In genomic region chr3:14592390-14592789, GRCh38 we compare ENCODE assay signal across 34 cellular contexts. TPM values are rescaled to one million over a fixed set of nuclear protein-coding genes. Genes with fewer than 3 reads are reported as not detected.
"Had no signal": no experiment of that assay in that cellular context is flagged by ENCODE, and none has a peak within 500 bp of the region (broad histone marks: within the 10 kb centered on the region; RNA-seq: fewer than 3 reads in every experiment).

No MANE protein-coding gene starts in this region.

- H3K36me3 Mint-ChIP-seq: activated CD8-positive, alpha-beta memory T cell treated with anti-CD3 and anti-CD28 coated beads, Interleukin-2, amount 10 ng/mL, durations not matched to agents 7 days and 5 days; activated naive CD4-positive, alpha-beta T cell treated with anti-CD3 and anti-CD28 coated beads, Interleukin-2, amount 10 ng/mL, durations not matched to agents 7 days and 5 days; activated naive CD4-positive, alpha-beta T cell treated with anti-CD3 and anti-CD28 coated beads, Interleukin-2, amount 50 U/mL, for 24 hours; activated naive CD8-positive, alpha-beta T cell; brain; WTC11 had no signal

- H3K4me3 Mint-ChIP-seq: activated CD4-positive, alpha-beta memory T cell treated with anti-CD3 and anti-CD28 coated beads, Interleukin-2, amount 10 ng/mL, durations not matched to agents 7 days and 5 days; activated CD4-positive, alpha-beta T cell treated with anti-CD3 and anti-CD28 coated beads for 36 hours; activated CD4-positive, alpha-beta T cell treated with anti-CD3 and anti-CD28 coated beads, Interleukin-2, amount 10 ng/mL, durations not matched to agents 7 days and 5 days; activated CD8-positive, alpha-beta memory T cell treated with anti-CD3 and anti-CD28 coated beads, Interleukin-2, amount 10 ng/mL, durations not matched to agents 7 days and 5 days; activated CD8-positive, alpha-beta T cell treated with anti-CD3 and anti-CD28 coated beads, Interleukin-2, amount 10 ng/mL, durations not matched to agents 7 days and 5 days; activated naive CD4-positive, alpha-beta T cell treated with anti-CD3 and anti-CD28 coated beads, Interleukin-2, amount 10 ng/mL, durations not matched to agents 7 days and 5 days; activated naive CD4-positive, alpha-beta T cell treated with anti-CD3 and anti-CD28 coated beads, Interleukin-2, amount 50 U/mL, for 24 hours; activated naive CD8-positive, alpha-beta T cell; activated T-cell treated with anti-CD3 and anti-CD28 coated beads, Interleukin-2, amount 50 U/mL, for 24 hours; brain; central memory CD8-positive, alpha-beta T cell; T-helper 1 cell treated with Interleukin-12 subunit alpha and Interleukin-12 subunit beta and Interleukin-4 antibody, amounts not matched to agents 30 μg/mL and 1 μg/mL, for 36 hours; T-helper 2 cell treated with Interferon-gamma antibody and Interleukin-4, amounts not matched to agents 5 μg/mL and 100 μg/mL, for 36 hours; WTC11 had no signal

- H3K9me3 Mint-ChIP-seq: activated CD4-positive, alpha-beta memory T cell treated with anti-CD3 and anti-CD28 coated beads, Interleukin-2, amount 10 ng/mL, durations not matched to agents 7 days and 5 days; activated CD4-positive, alpha-beta T cell treated with anti-CD3 and anti-CD28 coated beads, Interleukin-2, amount 10 ng/mL, durations not matched to agents 7 days and 5 days; activated naive CD4-positive, alpha-beta T cell treated with anti-CD3 and anti-CD28 coated beads, Interleukin-2, amount 10 ng/mL, durations not matched to agents 7 days and 5 days; activated naive CD4-positive, alpha-beta T cell treated with anti-CD3 and anti-CD28 coated beads, Interleukin-2, amount 50 U/mL, for 24 hours; activated T-cell treated with anti-CD3 and anti-CD28 coated beads, Interleukin-2, amount 50 U/mL, for 24 hours; activated T-helper 2 cell treated with anti-CD3 and anti-CD28 coated beads, Interferon-gamma antibody, Interleukin-2, Interleukin-4, amounts not matched to agents 10 μg/mL and 5 μg/mL and 100 μg/mL, durations not matched to agents 14 hours and 24 hours and 36 hours; central memory CD8-positive, alpha-beta T cell; T-helper 1 cell treated with Interleukin-12 subunit alpha and Interleukin-12 subunit beta and Interleukin-4 antibody, amounts not matched to agents 30 μg/mL and 1 μg/mL, for 36 hours; T-helper 2 cell treated with Interferon-gamma antibody and Interleukin-4, amounts not matched to agents 5 μg/mL and 100 μg/mL, for 36 hours; WTC11 had no signal

- H3K4me1 Mint-ChIP-seq: activated CD4-positive, alpha-beta memory T cell treated with anti-CD3 and anti-CD28 coated beads, Interleukin-2, amount 10 ng/mL, durations not matched to agents 7 days and 5 days; activated CD4-positive, alpha-beta T cell treated with anti-CD3 and anti-CD28 coated beads for 36 hours; activated CD4-positive, alpha-beta T cell treated with anti-CD3 and anti-CD28 coated beads, Interleukin-2, amount 10 ng/mL, durations not matched to agents 7 days and 5 days; activated CD8-positive, alpha-beta memory T cell treated with anti-CD3 and anti-CD28 coated beads, Interleukin-2, amount 10 ng/mL, durations not matched to agents 7 days and 5 days; activated naive CD4-positive, alpha-beta T cell treated with anti-CD3 and anti-CD28 coated beads, Interleukin-2, amount 10 ng/mL, durations not matched to agents 7 days and 5 days; activated naive CD4-positive, alpha-beta T cell treated with anti-CD3 and anti-CD28 coated beads, Interleukin-2, amount 50 U/mL, for 24 hours; central memory CD8-positive, alpha-beta T cell had no signal

- H3K27ac Mint-ChIP-seq: activated CD4-positive, alpha-beta memory T cell treated with anti-CD3 and anti-CD28 coated beads, Interleukin-2, amount 10 ng/mL, durations not matched to agents 7 days and 5 days; activated CD4-positive, alpha-beta T cell treated with anti-CD3 and anti-CD28 coated beads for 36 hours; activated CD4-positive, alpha-beta T cell treated with anti-CD3 and anti-CD28 coated beads, Interleukin-2, amount 10 ng/mL, durations not matched to agents 7 days and 5 days; activated CD8-positive, alpha-beta memory T cell treated with anti-CD3 and anti-CD28 coated beads, Interleukin-2, amount 10 ng/mL, durations not matched to agents 7 days and 5 days; activated CD8-positive, alpha-beta T cell treated with anti-CD3 and anti-CD28 coated beads, Interleukin-2, amount 10 ng/mL, durations not matched to agents 7 days and 5 days; activated naive CD4-positive, alpha-beta T cell treated with anti-CD3 and anti-CD28 coated beads, Interleukin-2, amount 10 ng/mL, durations not matched to agents 7 days and 5 days; activated naive CD4-positive, alpha-beta T cell treated with anti-CD3 and anti-CD28 coated beads, Interleukin-2, amount 50 U/mL, for 24 hours; activated naive CD8-positive, alpha-beta T cell; activated T-cell treated with anti-CD3 and anti-CD28 coated beads, Interleukin-2, amount 50 U/mL, for 24 hours; activated T-helper 2 cell treated with anti-CD3 and anti-CD28 coated beads, Interferon-gamma antibody, Interleukin-2, Interleukin-4, amounts not matched to agents 10 μg/mL and 5 μg/mL and 100 μg/mL, durations not matched to agents 14 hours and 24 hours and 36 hours; brain; T-helper 1 cell treated with Interleukin-12 subunit alpha and Interleukin-12 subunit beta and Interleukin-4 antibody, amounts not matched to agents 30 μg/mL and 1 μg/mL, for 36 hours; T-helper 2 cell treated with Interferon-gamma antibody and Interleukin-4, amounts not matched to agents 5 μg/mL and 100 μg/mL, for 36 hours; WTC11 had no signal

- DNase-seq: activated CD4-positive, alpha-beta memory T cell treated with anti-CD3 and anti-CD28 coated beads, Interleukin-2, amount 10 ng/mL, durations not matched to agents 7 days and 5 days; activated CD4-positive, alpha-beta T cell treated with anti-CD3 and anti-CD28 coated beads for 1 hour; activated CD4-positive, alpha-beta T cell treated with anti-CD3 and anti-CD28 coated beads for 36 hours; activated CD4-positive, alpha-beta T cell treated with anti-CD3 and anti-CD28 coated beads for 48 hours; activated CD4-positive, alpha-beta T cell treated with anti-CD3 and anti-CD28 coated beads, Interleukin-2, amount 10 ng/mL, durations not matched to agents 7 days and 5 days; activated CD4-positive, alpha-beta T cell treated with anti-CD3 and anti-CD28 coated beads, Interleukin-2, amount 50 U/mL, for 48 hours; activated CD4-positive, CD25-positive, alpha-beta regulatory T cell; activated CD8-positive, alpha-beta memory T cell treated with anti-CD3 and anti-CD28 coated beads for 24 hours; activated CD8-positive, alpha-beta memory T cell treated with anti-CD3 and anti-CD28 coated beads, Interleukin-2, amount 10 ng/mL, durations not matched to agents 7 days and 5 days; activated CD8-positive, alpha-beta memory T cell treated with anti-CD3 and anti-CD28 coated beads, Interleukin-2, amount 50 U/mL, for 48 hours; activated CD8-positive, alpha-beta T cell treated with anti-CD3 and anti-CD28 coated beads, Interleukin-2, amount 10 ng/mL, durations not matched to agents 7 days and 5 days; activated effector memory CD4-positive, alpha-beta T cell treated with Interleukin-2 at 50 U/mL for 16 hours; activated gamma-delta T cell; activated naive CD4-positive, alpha-beta T cell treated with anti-CD3 and anti-CD28 coated beads, Interleukin-2, amount 10 ng/mL, durations not matched to agents 7 days and 5 days; activated naive CD4-positive, alpha-beta T cell treated with Interleukin-2 at 50 U/mL for 16 hours; activated T-cell treated with anti-CD3 and anti-CD28 coated beads, Interleukin-2, amount 50 U/mL, for 24 hours; activated T-cell treated with anti-CD3 and anti-CD28 coated beads, Interleukin-2, amount 50 U/mL, for 48 hours; amygdala; anterior cingulate cortex; caudate nucleus; cerebellar nuclear complex; T-helper 1 cell; T-helper 2 cell; T-helper 9 cell; WERI-Rb-1 had no signal

- ATAC-seq: activated CD4-positive, alpha-beta T cell treated with anti-CD3 and anti-CD28 coated beads for 36 hours; activated CD4-positive, CD25-positive, alpha-beta regulatory T cell treated with anti-CD3 and anti-CD28 coated beads, Interleukin-2, amount 50 U/mL, for 24 hours; activated CD8-positive, alpha-beta memory T cell treated with anti-CD3 and anti-CD28 coated beads, Interleukin-2, amount 10 ng/mL, durations not matched to agents 7 days and 5 days; activated CD8-positive, alpha-beta T cell treated with anti-CD3 and anti-CD28 coated beads, Interleukin-2, amount 10 ng/mL, durations not matched to agents 7 days and 5 days; WTC11 had no signal

RNA-seq across cellular contexts. Expression of gene GRIP2, which starts 52.2 kb away (rescaled TPM):
- total RNA-seq: activated CD4-positive, alpha-beta T cell treated with anti-CD3 and anti-CD28 coated beads for 36 hours; activated CD8-positive, alpha-beta memory T cell treated with anti-CD3 and anti-CD28 coated beads, Interleukin-2, amount 10 ng/mL, durations not matched to agents 7 days and 5 days; activated CD8-positive, alpha-beta T cell treated with anti-CD3 and anti-CD28 coated beads, Interleukin-2, amount 10 ng/mL, durations not matched to agents 7 days and 5 days; activated T-helper 2 cell treated with anti-CD3 and anti-CD28 coated beads, Interferon-gamma antibody, Interleukin-2, Interleukin-4, amounts not matched to agents 10 μg/mL and 5 μg/mL and 100 μg/mL, durations not matched to agents 14 hours and 24 hours and 36 hours had no signal
